ENCODE assay signal across 2 cellular contexts in genomic region chr7:69668339-69668738, GRCh38.
TF ChIP-seq lines count a peak whose summit lies in the region.

No MANE protein-coding gene starts in this region.

TF ChIP-seq in GM12878, 131 proteins besides CTCF, POLR2A, EP300 and RAD21 (continued from another document and continues in another):
- TF ChIP-seq, protein P1, sequence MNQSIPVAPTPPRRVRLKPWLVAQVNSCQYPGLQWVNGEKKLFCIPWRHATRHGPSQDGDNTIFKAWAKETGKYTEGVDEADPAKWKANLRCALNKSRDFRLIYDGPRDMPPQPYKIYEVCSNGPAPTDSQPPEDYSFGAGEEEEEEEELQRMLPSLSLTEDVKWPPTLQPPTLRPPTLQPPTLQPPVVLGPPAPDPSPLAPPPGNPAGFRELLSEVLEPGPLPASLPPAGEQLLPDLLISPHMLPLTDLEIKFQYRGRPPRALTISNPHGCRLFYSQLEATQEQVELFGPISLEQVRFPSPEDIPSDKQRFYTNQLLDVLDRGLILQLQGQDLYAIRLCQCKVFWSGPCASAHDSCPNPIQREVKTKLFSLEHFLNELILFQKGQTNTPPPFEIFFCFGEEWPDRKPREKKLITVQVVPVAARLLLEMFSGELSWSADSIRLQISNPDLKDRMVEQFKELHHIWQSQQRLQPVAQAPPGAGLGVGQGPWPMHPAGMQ (IDR thresholded peaks at IDR 0.05; ENCODE audit: borderline replicate concordance): no peak
- TF ChIP-seq, protein P2, sequence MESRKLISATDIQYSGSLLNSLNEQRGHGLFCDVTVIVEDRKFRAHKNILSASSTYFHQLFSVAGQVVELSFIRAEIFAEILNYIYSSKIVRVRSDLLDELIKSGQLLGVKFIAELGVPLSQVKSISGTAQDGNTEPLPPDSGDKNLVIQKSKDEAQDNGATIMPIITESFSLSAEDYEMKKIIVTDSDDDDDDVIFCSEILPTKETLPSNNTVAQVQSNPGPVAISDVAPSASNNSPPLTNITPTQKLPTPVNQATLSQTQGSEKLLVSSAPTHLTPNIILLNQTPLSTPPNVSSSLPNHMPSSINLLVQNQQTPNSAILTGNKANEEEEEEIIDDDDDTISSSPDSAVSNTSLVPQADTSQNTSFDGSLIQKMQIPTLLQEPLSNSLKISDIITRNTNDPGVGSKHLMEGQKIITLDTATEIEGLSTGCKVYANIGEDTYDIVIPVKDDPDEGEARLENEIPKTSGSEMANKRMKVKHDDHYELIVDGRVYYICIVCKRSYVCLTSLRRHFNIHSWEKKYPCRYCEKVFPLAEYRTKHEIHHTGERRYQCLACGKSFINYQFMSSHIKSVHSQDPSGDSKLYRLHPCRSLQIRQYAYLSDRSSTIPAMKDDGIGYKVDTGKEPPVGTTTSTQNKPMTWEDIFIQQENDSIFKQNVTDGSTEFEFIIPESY (IDR thresholded peaks at IDR 0.05): no peak
- TF ChIP-seq MEF2B (IDR thresholded peaks at IDR 0.05; ENCODE audit: partially characterized antibody, poor library complexity, severe bottlenecking) (no peak), SMC3 (IDR thresholded peaks at IDR 0.05; ENCODE audit: borderline replicate concordance, low read length) (no peak), HDAC2 (IDR thresholded peaks at IDR 0.05) (no peak), CHD4 (IDR thresholded peaks at IDR 0.05) (no peak), IKZF2 (IDR thresholded peaks at IDR 0.05) (no peak), RAD51 (IDR thresholded peaks at IDR 0.05) (peak; percentile 59; the same call in 1 of the 2 replicates), SKIL (IDR thresholded peaks at IDR 0.05; ENCODE audit: low read depth, poor library complexity, severe bottlenecking) (no peak), PBX3 (IDR thresholded peaks at IDR 0.05; ENCODE audit: insufficient replicate concordance, low read depth, low read length) (peak; percentile 30), CBX3 (IDR thresholded peaks at IDR 0.05; ENCODE audit: borderline replicate concordance, low read depth) (no peak), IRF3 (IDR thresholded peaks at IDR 0.05) (no peak)
- TF ChIP-seq, protein P3, sequence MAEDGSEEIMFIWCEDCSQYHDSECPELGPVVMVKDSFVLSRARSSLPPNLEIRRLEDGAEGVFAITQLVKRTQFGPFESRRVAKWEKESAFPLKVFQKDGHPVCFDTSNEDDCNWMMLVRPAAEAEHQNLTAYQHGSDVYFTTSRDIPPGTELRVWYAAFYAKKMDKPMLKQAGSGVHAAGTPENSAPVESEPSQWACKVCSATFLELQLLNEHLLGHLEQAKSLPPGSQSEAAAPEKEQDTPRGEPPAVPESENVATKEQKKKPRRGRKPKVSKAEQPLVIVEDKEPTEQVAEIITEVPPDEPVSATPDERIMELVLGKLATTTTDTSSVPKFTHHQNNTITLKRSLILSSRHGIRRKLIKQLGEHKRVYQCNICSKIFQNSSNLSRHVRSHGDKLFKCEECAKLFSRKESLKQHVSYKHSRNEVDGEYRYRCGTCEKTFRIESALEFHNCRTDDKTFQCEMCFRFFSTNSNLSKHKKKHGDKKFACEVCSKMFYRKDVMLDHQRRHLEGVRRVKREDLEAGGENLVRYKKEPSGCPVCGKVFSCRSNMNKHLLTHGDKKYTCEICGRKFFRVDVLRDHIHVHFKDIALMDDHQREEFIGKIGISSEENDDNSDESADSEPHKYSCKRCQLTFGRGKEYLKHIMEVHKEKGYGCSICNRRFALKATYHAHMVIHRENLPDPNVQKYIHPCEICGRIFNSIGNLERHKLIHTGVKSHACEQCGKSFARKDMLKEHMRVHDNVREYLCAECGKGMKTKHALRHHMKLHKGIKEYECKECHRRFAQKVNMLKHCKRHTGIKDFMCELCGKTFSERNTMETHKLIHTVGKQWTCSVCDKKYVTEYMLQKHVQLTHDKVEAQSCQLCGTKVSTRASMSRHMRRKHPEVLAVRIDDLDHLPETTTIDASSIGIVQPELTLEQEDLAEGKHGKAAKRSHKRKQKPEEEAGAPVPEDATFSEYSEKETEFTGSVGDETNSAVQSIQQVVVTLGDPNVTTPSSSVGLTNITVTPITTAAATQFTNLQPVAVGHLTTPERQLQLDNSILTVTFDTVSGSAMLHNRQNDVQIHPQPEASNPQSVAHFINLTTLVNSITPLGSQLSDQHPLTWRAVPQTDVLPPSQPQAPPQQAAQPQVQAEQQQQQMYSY (CRISPR knock-in tag; IDR thresholded peaks at IDR 0.05): no peak

TF ChIP-seq in neural cell, 6 proteins besides CTCF, POLR2A, EP300 and RAD21 (continued from another document):
- TF ChIP-seq REST (IDR thresholded peaks at IDR 0.05; ENCODE audit: borderline replicate concordance): no peak
